7 cellular contexts compared by ENCODE assay signal in genomic region chr20:45912344-45912682, GRCh38. TPM values are rescaled to one million over a fixed set of nuclear protein-coding genes. Genes with fewer than 3 reads are reported as not detected.
DNase-seq lines count a peak whose midpoint lies in the region; ATAC-seq and TF ChIP-seq lines count a peak whose summit lies in the region.
"Had no signal": no experiment of that assay in that cellular context is flagged by ENCODE, and none has a peak within 500 bp of the region (broad histone marks: within the 10 kb centered on the region; RNA-seq: fewer than 3 reads in every experiment).

No MANE protein-coding gene starts in this region.

- POLR2A ChIA-PET in A673 (lab: Charles Lee; ENCODE audit: low non-redundant PET) = no interaction called here

- H3K4me1 ChIP-seq in A673 (ENCODE audit: insufficient read depth, low read length, poor library complexity, severe bottlenecking) = peaks cover 17% of the 10 kb centered on the region

- H3K27me3 ChIP-seq in A673 (replicated peaks; ENCODE audit: insufficient read depth, low read depth, low read length, poor library complexity) (no peaks in the 10 kb centered on the region), layer of hippocampus (ENCODE audit: control insufficient read depth, insufficient read depth, low read length) (no peaks in the 10 kb centered on the region)

- H3K4me3 ChIP-seq in A673 (ENCODE audit: low read depth, low read length, poor library complexity, severe bottlenecking) (peak overlapping the region; percentile 63), SK-N-MC (peak overlapping the region; percentile 98)

- H3K36me3 ChIP-seq in A673 (ENCODE audit: insufficient read depth, low read length, poor library complexity, severe bottlenecking) (peaks cover 9% of the 10 kb centered on the region), SK-N-MC (ENCODE audit: insufficient read depth, low read length) (peaks cover 15% of the 10 kb centered on the region; the same call in 1 of the 2 replicates)

- no peaks in the 10 kb centered on the region for H3K9me3 ChIP-seq in A673 (ENCODE audit: low read depth, low read length, poor library complexity, severe bottlenecking)
- H3K9me3 ChIP-seq in SK-N-MC (ENCODE audit: low read depth, low read length) = no peaks in the 10 kb centered on the region

- no peak for ATAC-seq in GM21381 (IDR thresholded peaks at IDR 0.05; ENCODE audit: unreplicated experiment)

- H3K27ac ChIP-seq in A673 (ENCODE audit: low read depth, low read length, poor library complexity, severe bottlenecking) (no peak overlapping the region), SK-N-MC (no peak overlapping the region), layer of hippocampus (ENCODE audit: low read depth, low read length) (peak overlapping the region; percentile 85)

- no peak for TF ChIP-seq CTCF in A673 (conservative IDR thresholded peaks at IDR 0.05; ENCODE audit: low read depth, low read length)

- peak overlapping the region; percentile 86 for H3K9ac ChIP-seq in SK-N-MC (ENCODE audit: insufficient read length)

- CTCF ChIA-PET in A673 (lab: Charles Lee) = interaction anchor here (0.5 kb wide), 1 partner anchor 90 kb away, joined by 3 read pairs; no protein-coding TSS in a partner anchor

- no TSS peak for BruUV-seq in A673 (replicated peaks; lab: Mats Ljungman, UMichigan)

- DNase-seq in A673 (ENCODE audit: low spot score) (no peak), SK-N-MC (ENCODE audit: low read depth, low spot score) (no peak), amniotic stem cell (lab: John Stamatoyannopoulos, UW) (no peak), AG20443 (ENCODE audit: low spot score) (no peak)
- DNase-seq: DMS79 had no signal

- intact Hi-C loops in A673 (cut with micrococcal nuclease; ENCODE audit: unreplicated experiment) = no loop called here

RNA-seq across cellular contexts. Expression of gene PLTP, which starts 0.4 kb away (rescaled TPM):
- 58.3 and 62.8 TPM in 2 replicates for total RNA-seq in A673 (2021)

RNA-seq across cellular contexts. Expression of gene CTSA, which starts 21.2 kb away (rescaled TPM):
- 76.7 and 83.5 TPM in 2 replicates for total RNA-seq in A673 (2021)

RNA-seq across cellular contexts. Expression of gene NEURL2, which starts 21.3 kb away (rescaled TPM):
- 3.2 and 3.3 TPM in 2 replicates for total RNA-seq in A673 (2021)

RNA-seq across cellular contexts. Expression of gene PCIF1, which starts 22.2 kb away (rescaled TPM):
- total RNA-seq in A673 (2021) = 47.5 and 55.8 TPM in 2 replicates

RNA-seq across cellular contexts. Expression of gene SPATA25, which starts 24.9 kb away (rescaled TPM):
- 1.9 and 2.0 TPM in 2 replicates for total RNA-seq in A673 (2021)
